ENCODE assay signal across 24 cellular contexts in genomic region chr2:231575612-231576256, GRCh38. TPM values are rescaled to one million over a fixed set of nuclear protein-coding genes. Genes with fewer than 3 reads are reported as not detected.
"Had no signal": no experiment of that assay in that cellular context is flagged by ENCODE, and none has a peak within 500 bp of the region (broad histone marks: within the 10 kb centered on the region; RNA-seq: fewer than 3 reads in every experiment).

No MANE protein-coding gene starts in this region.

- H3K9me3 ChIP-seq: breast epithelium, esophagus squamous epithelium, left lung, neutrophil, right atrium auricular region, upper lobe of left lung had no signal

- H3K36me3 Mint-ChIP-seq: stimulated activated effector memory CD8-positive, alpha-beta T cell treated with anti-CD3 and anti-CD28 coated beads, Interleukin-12 subunit alpha, Interleukin-12 subunit beta, amount 100 ng/mL, for 72 hours had no signal

- H3K4me3 ChIP-seq: breast epithelium, esophagus squamous epithelium, left lung, right atrium auricular region, upper lobe of left lung had no signal

- ATAC-seq: activated CD4-positive, alpha-beta T cell treated with anti-CD3 and anti-CD28 coated beads for 36 hours; activated CD8-positive, alpha-beta T cell treated with anti-CD3 and anti-CD28 coated beads for 36 hours; activated T-cell treated with anti-CD3 and anti-CD28 coated beads, Interleukin-2, amount 50 U/mL, for 72 hours; left lung; stimulated activated effector memory CD8-positive, alpha-beta T cell treated with anti-CD3 and anti-CD28 coated beads, Interleukin-12 subunit alpha, Interleukin-12 subunit beta, amount 100 ng/mL, for 72 hours had no signal

- H3K27ac Mint-ChIP-seq: activated CD4-positive, alpha-beta T cell treated with anti-CD3 and anti-CD28 coated beads for 36 hours; activated CD8-positive, alpha-beta T cell treated with anti-CD3 and anti-CD28 coated beads for 36 hours; activated naive CD8-positive, alpha-beta T cell treated with anti-CD3 and anti-CD28 coated beads, Interleukin-2, amount 10 ng/mL, durations not matched to agents 7 days and 5 days; activated T-cell treated with anti-CD3 and anti-CD28 coated beads, Interleukin-2, amount 50 U/mL, for 72 hours; stimulated activated effector memory CD8-positive, alpha-beta T cell treated with anti-CD3 and anti-CD28 coated beads, Interleukin-12 subunit alpha, Interleukin-12 subunit beta, amount 100 ng/mL, for 72 hours had no signal

- H3K4me3 Mint-ChIP-seq: activated CD4-positive, alpha-beta T cell treated with anti-CD3 and anti-CD28 coated beads for 36 hours; activated CD8-positive, alpha-beta T cell treated with anti-CD3 and anti-CD28 coated beads for 36 hours; activated naive CD8-positive, alpha-beta T cell treated with anti-CD3 and anti-CD28 coated beads, Interleukin-2, amount 10 ng/mL, durations not matched to agents 7 days and 5 days; activated T-cell treated with anti-CD3 and anti-CD28 coated beads, Interleukin-2, amount 50 U/mL, for 72 hours; stimulated activated effector memory CD8-positive, alpha-beta T cell treated with anti-CD3 and anti-CD28 coated beads, Interleukin-12 subunit alpha, Interleukin-12 subunit beta, amount 100 ng/mL, for 72 hours had no signal

- H3K36me3 ChIP-seq: breast epithelium, esophagus squamous epithelium, left lung, neutrophil, right atrium auricular region, upper lobe of left lung, WERI-Rb-1 had no signal

- H3K27ac ChIP-seq: breast epithelium, esophagus squamous epithelium, left lung, neutrophil, right atrium auricular region, upper lobe of left lung, WERI-Rb-1 had no signal

- H3K4me1 Mint-ChIP-seq: activated CD4-positive, alpha-beta T cell treated with anti-CD3 and anti-CD28 coated beads for 36 hours; stimulated activated effector memory CD8-positive, alpha-beta T cell treated with anti-CD3 and anti-CD28 coated beads, Interleukin-12 subunit alpha, Interleukin-12 subunit beta, amount 100 ng/mL, for 72 hours had no signal

- DNase-seq: activated CD4-positive, alpha-beta T cell treated with anti-CD3 and anti-CD28 coated beads for 36 hours; activated CD8-positive, alpha-beta memory T cell treated with anti-CD3 and anti-CD28 coated beads, Interleukin-2, amount 50 U/mL, for 4 hours; activated CD8-positive, alpha-beta T cell treated with anti-CD3 and anti-CD28 coated beads for 36 hours; activated gamma-delta T cell treated with Interleukin-2 at 50 U/mL for 16 hours; activated naive CD8-positive, alpha-beta T cell treated with anti-CD3 and anti-CD28 coated beads, Interleukin-2, amount 10 ng/mL, durations not matched to agents 7 days and 5 days; activated T-cell treated with anti-CD3 and anti-CD28 coated beads, Interleukin-2, amount 50 U/mL, for 72 hours; anterior cingulate cortex; esophagus squamous epithelium; foreskin fibroblast; glutamatergic neuron; left lung; small intestine; substantia nigra; T-helper 1 cell; upper lobe of left lung; WERI-Rb-1 had no signal

- H3K27me3 ChIP-seq: breast epithelium, esophagus squamous epithelium, left lung, neutrophil, right atrium auricular region, upper lobe of left lung had no signal

- H3K4me1 ChIP-seq: breast epithelium, left lung, right atrium auricular region, upper lobe of left lung had no signal

RNA-seq across cellular contexts. Expression of gene TEX44, which starts 16.9 kb away (rescaled TPM):
- total RNA-seq: activated CD4-positive, alpha-beta T cell treated with anti-CD3 and anti-CD28 coated beads for 36 hours; activated CD8-positive, alpha-beta T cell treated with anti-CD3 and anti-CD28 coated beads for 36 hours; activated naive CD8-positive, alpha-beta T cell treated with anti-CD3 and anti-CD28 coated beads, Interleukin-2, amount 10 ng/mL, durations not matched to agents 7 days and 5 days; activated T-cell treated with anti-CD3 and anti-CD28 coated beads, Interleukin-2, amount 50 U/mL, for 72 hours; breast epithelium; chondrocyte; dermis microvascular lymphatic vessel endothelial cell; esophagus squamous epithelium; left lung; mesenteric fat pad; right atrium auricular region; upper lobe of left lung had no signal
- polyA plus RNA-seq: keratinocyte, small intestine had no signal

RNA-seq across cellular contexts. Expression of gene NMUR1, which starts 45.5 kb away (rescaled TPM):
- total RNA-seq: activated CD4-positive, alpha-beta T cell treated with anti-CD3 and anti-CD28 coated beads for 36 hours; dermis microvascular lymphatic vessel endothelial cell had no signal
- polyA plus RNA-seq: keratinocyte had no signal
